9 cellular contexts compared by ENCODE assay signal in genomic region chr2:73984922-73985317, GRCh38. TPM values are rescaled to one million over a fixed set of nuclear protein-coding genes. Genes with fewer than 3 reads are reported as not detected.
DNase-seq lines count a peak whose midpoint lies in the region; ATAC-seq, FAIRE-seq and TF ChIP-seq lines count a peak whose summit lies in the region.
"Had no signal": no experiment of that assay in that cellular context is flagged by ENCODE, and none has a peak within 500 bp of the region (broad histone marks: within the 10 kb centered on the region; RNA-seq: fewer than 3 reads in every experiment).

No MANE protein-coding gene starts in this region.

- peaks cover 20% of the 10 kb centered on the region for H3F3A ChIP-seq in DOHH2 (ENCODE audit: control insufficient read depth, insufficient read depth)

- ATAC-seq in GM19463 (IDR thresholded peaks at IDR 0.05; ENCODE audit: unreplicated experiment): peak; percentile 17
- ATAC-seq in gastrocnemius medialis: peak; percentile 51 to 61
- ATAC-seq in HG03520 (IDR thresholded peaks at IDR 0.05; ENCODE audit: unreplicated experiment): no peak
- ATAC-seq in HG02938 (IDR thresholded peaks at IDR 0.05; ENCODE audit: unreplicated experiment): no peak

- intact Hi-C loops in gastrocnemius medialis (cut with DNase I; ENCODE audit: low total_unique reads): loop anchor here (2.0 to 10.0 kb wide), 2 partner anchors 58 to 160 kb away; partner anchors contain the start of genes DGUOK and STAMBP

- in situ Hi-C loops in gastrocnemius medialis (cut with MboI; ENCODE audit: low sequenced_read_pairs in 4 of 4): no loop called here

- peaks cover 23% of the 10 kb centered on the region for H4K20me1 ChIP-seq in DOHH2 (ENCODE audit: control insufficient read depth, insufficient read depth, low read depth, low read length)
- peaks cover 28% of the 10 kb centered on the region for H4K20me1 ChIP-seq in Karpas-422 (ENCODE audit: insufficient read depth, low read depth, low read length)

- DNase-seq in Karpas-422 (peak; percentile 79), frontal cortex (ENCODE audit: low spot score in 2 of 2) (peak; percentile 65 to 80), gastrocnemius medialis (no peak)
- DNase-seq in activated CD8-positive, alpha-beta memory T cell treated with anti-CD3 and anti-CD28 coated beads, Interleukin-2, amount 50 U/mL, for 48 hours: peak; percentile 83

- H3K4me2 ChIP-seq in DOHH2 (ENCODE audit: low read length) (no peak overlapping the region), Karpas-422 (ENCODE audit: low read depth, low read length, poor library complexity, severe bottlenecking) (no peak overlapping the region)

- 0 out of 2 replicates have a peak, but pooled peaks cover 2% of the 10 kb centered on the region for H3K27me3 ChIP-seq in DOHH2 (ENCODE audit: control insufficient read depth, low read length)
- H3K27me3 ChIP-seq in Karpas-422 (ENCODE audit: low read length): no peaks in the 10 kb centered on the region; the same call in 1 of the 2 replicates
- H3K27me3 ChIP-seq in gastrocnemius medialis: no peaks in the 10 kb centered on the region

- TF ChIP-seq CTCF in DOHH2 (IDR thresholded peaks at IDR 0.05; ENCODE audit: low read depth, low read length, poor library complexity, severe bottlenecking) (no peak), gastrocnemius medialis (IDR thresholded peaks at IDR 0.05 in 4 of 5, conservative IDR thresholded peaks at IDR 0.05 in 1 of 5) (no peak)

- H3K9me2 ChIP-seq in DOHH2 (replicated peaks; ENCODE audit: control insufficient read depth, low read length) (no peaks in the 10 kb centered on the region), Karpas-422 (replicated peaks; ENCODE audit: insufficient read depth, low read length) (no peaks in the 10 kb centered on the region)

- peak overlapping the region; percentile 72 for H3K9ac ChIP-seq in Karpas-422 (ENCODE audit: low read length)

- H3K36me3 ChIP-seq in DOHH2 (ENCODE audit: control insufficient read depth, low read length): peaks cover 43% of the 10 kb centered on the region
- peaks cover 20% of the 10 kb centered on the region for H3K36me3 ChIP-seq in Karpas-422 (ENCODE audit: insufficient read depth, low read length)
- H3K36me3 ChIP-seq in gastrocnemius medialis: no peaks in the 10 kb centered on the region

- no peak overlapping the region for H2AFZ ChIP-seq in Karpas-422 (ENCODE audit: low read length)

- no peak for FAIRE-seq in frontal cortex (lab: Jason Lieb, UNC)
- FAIRE-seq: TTC549 had no signal

- peaks cover 55% of the 10 kb centered on the region for H3K79me2 ChIP-seq in DOHH2 (ENCODE audit: control insufficient read depth, low read length)
- H3K79me2 ChIP-seq in Karpas-422 (ENCODE audit: low read length): peaks cover 45% of the 10 kb centered on the region

- H3K4me3 ChIP-seq in DOHH2 (ENCODE audit: low read length): 0 out of 2 replicates have a peak overlapping the region, but pooled peaks have one; percentile 13
- peak overlapping the region; percentile 71; the same call in 1 of the 2 replicates for H3K4me3 ChIP-seq in Karpas-422 (ENCODE audit: low read length)
- H3K4me3 ChIP-seq in gastrocnemius medialis: peak overlapping the region in 3 of 4 donors; percentile 54 to 71 (median 58)

- peak in 1 of 2 donors; percentile 56 for TF ChIP-seq POLR2A in gastrocnemius medialis (IDR thresholded peaks at IDR 0.05)

- H3K27ac ChIP-seq in DOHH2 (ENCODE audit: low read depth, low read length) (no peak overlapping the region), Karpas-422 (ENCODE audit: low read length) (no peak overlapping the region), gastrocnemius medialis (peak overlapping the region in 2 of 4 donors; percentile 53 to 62)

- H3K4me1 ChIP-seq in DOHH2 (ENCODE audit: control insufficient read depth, low read length): peaks cover 81% of the 10 kb centered on the region
- H3K4me1 ChIP-seq in Karpas-422 (ENCODE audit: low read length): peaks cover 60% of the 10 kb centered on the region
- peaks cover 41 to 49% of the 10 kb centered on the region in 2 donors for H3K4me1 ChIP-seq in gastrocnemius medialis

- H3K9me3 ChIP-seq in DOHH2 (ENCODE audit: control insufficient read depth, insufficient read depth, low read length) (no peaks in the 10 kb centered on the region), Karpas-422 (ENCODE audit: low read length) (no peaks in the 10 kb centered on the region), gastrocnemius medialis (no peaks in the 10 kb centered on the region)

RNA-seq across cellular contexts. Expression of gene TET3, which starts 0.2 kb away (rescaled TPM):
- total RNA-seq in Karpas-422 (2014; rRNA removed; shearing (Covaris generic); ENCODE audit: low replicate concordance): 11.6 and 13.6 TPM in 2 replicates
- total RNA-seq in frontal cortex (15.9 TPM), gastrocnemius medialis (1 to 10 TPM; 2.1 to 3.3 (median 2.9) TPM)

RNA-seq across cellular contexts. Expression of gene DGUOK, which starts 58.2 kb away (rescaled TPM):
- total RNA-seq in Karpas-422 (2014; rRNA removed; shearing (Covaris generic); ENCODE audit: low replicate concordance): 88.0 and 130 TPM in 2 replicates
- total RNA-seq in frontal cortex: 51.0 TPM
- 10 to 100 TPM; 10.2 to 25.2 (median 20.3) TPM for total RNA-seq in gastrocnemius medialis

Comparison
In these comparisons a context has a peak if more than half of its experiments do, and no peak if none do; other contexts are left out.
1. H3K4me3 ChIP-seq: peak in every context shown above with its lines; median percentile 71 in Karpas-422; 58 in gastrocnemius medialis; 13 in DOHH2.
2. ATAC-seq: peak in GM19463 (single experiment) and gastrocnemius medialis (2 of 2); none in HG03520 (single experiment) and HG02938 (single experiment).
3. DNase-seq: peak in Karpas-422 (single experiment), activated CD8-positive, alpha-beta memory T cell treated with anti-CD3 and anti-CD28 coated beads, Interleukin-2, amount 50 U/mL, for 48 hours (single experiment) and frontal cortex (2 of 2); none in gastrocnemius medialis (0 of 2).